ENCODE assay signal across 13 cellular contexts in the genomic region with DNA sequence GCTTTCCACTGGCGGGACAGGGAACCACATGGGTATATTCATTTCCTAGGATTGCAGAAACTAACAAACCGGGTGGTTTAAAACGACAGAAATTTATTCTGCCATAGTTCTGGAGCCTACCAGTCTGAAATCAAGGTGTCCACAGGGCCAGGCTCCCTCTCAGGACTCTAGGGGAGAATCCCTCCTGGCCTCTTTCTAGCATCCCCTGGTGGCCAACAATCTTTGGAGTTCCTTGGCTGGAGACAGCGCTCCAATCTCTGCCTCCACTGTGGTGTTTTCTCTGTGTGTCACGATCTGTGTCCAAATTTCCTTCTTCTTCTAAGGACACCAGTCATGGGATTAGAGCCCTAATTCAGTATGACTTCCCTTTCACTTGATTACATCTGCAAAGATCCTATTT.
DNase-seq lines count a peak whose midpoint lies in the region; ATAC-seq and TF ChIP-seq lines count a peak whose summit lies in the region.
"Had no signal": no experiment of that assay in that cellular context is flagged by ENCODE, and none has a peak within 500 bp of the region (broad histone marks: within the 10 kb centered on the region; RNA-seq: fewer than 3 reads in every experiment).

No MANE protein-coding gene starts in this region.

- H3K36me3 ChIP-seq in GM23338 (ENCODE audit: insufficient read depth): no peaks in the 10 kb centered on the region
- H3K36me3 ChIP-seq: cardiac muscle cell, stomach had no signal

- H3K4me3 Mint-ChIP-seq in GM23338: no peak overlapping the region
- H3K4me3 Mint-ChIP-seq in activated T-cell treated with anti-CD3 and anti-CD28 coated beads, Interleukin-2, amount 50 U/mL, for 72 hours: peak overlapping the region; percentile 27 to 97
- H3K4me3 Mint-ChIP-seq: activated T-helper 1 cell treated with anti-CD3 and anti-CD28 coated beads, Interleukin-12 subunit alpha, Interleukin-12 subunit beta, Interleukin-2, Interleukin-4 antibody, amounts not matched to agents 30 ng/mL and 10 ng/mL and 1 ng/mL, durations not matched to agents 14 hours and 24 hours and 36 hours; nephron had no signal

- peaks cover 8% of the 10 kb centered on the region; the same call in 2 of the 3 replicates for H3K4me1 Mint-ChIP-seq in GM23338
- peaks cover 90% of the 10 kb centered on the region for H3K4me1 Mint-ChIP-seq in activated T-cell treated with anti-CD3 and anti-CD28 coated beads, Interleukin-2, amount 50 U/mL, for 72 hours (ENCODE audit: low read depth)

- no peaks in the 10 kb centered on the region for H3K4me1 ChIP-seq in GM23338 (ENCODE audit: insufficient read depth)

- no peaks in the 10 kb centered on the region for H3K9me2 ChIP-seq in GM23338 (ENCODE audit: insufficient read depth)

- H3K79me2 ChIP-seq in GM23338 (replicated peaks; ENCODE audit: insufficient read depth): no peaks in the 10 kb centered on the region

- no peak for DNase-seq in AG09319 (ENCODE audit: extremely low read depth, low read depth)
- peak; percentile 60 for DNase-seq in GM23338 (ENCODE audit: low spot score)
- no peak for DNase-seq in activated T-cell treated with anti-CD3 and anti-CD28 coated beads, Interleukin-2, amount 50 U/mL, for 72 hours
- DNase-seq in foreskin fibroblast: no peak
- DNase-seq in NCI-H2029 treated with DMSO at 0.1 percent for 48 hours (lab: John Stamatoyannopoulos, UW): no peak
- DNase-seq in dermis blood vessel endothelial cell: no peak
- DNase-seq: hypothalamus, stomach had no signal

- H3K4me2 ChIP-seq in GM23338: no peak overlapping the region

- H3K4me3 ChIP-seq in GM23338: no peak overlapping the region
- H3K4me3 ChIP-seq in foreskin fibroblast (ENCODE audit: low read depth in 1 of 2, low read length in 2 of 2): no peak overlapping the region
- H3K4me3 ChIP-seq: cardiac muscle cell had no signal

- H3K9me3 Mint-ChIP-seq in GM23338: no peaks in the 10 kb centered on the region
- H3K9me3 Mint-ChIP-seq in activated T-cell treated with anti-CD3 and anti-CD28 coated beads, Interleukin-2, amount 50 U/mL, for 72 hours: no peaks in the 10 kb centered on the region
- H3K9me3 Mint-ChIP-seq: activated T-helper 1 cell treated with anti-CD3 and anti-CD28 coated beads, Interleukin-12 subunit alpha, Interleukin-12 subunit beta, Interleukin-2, Interleukin-4 antibody, amounts not matched to agents 30 ng/mL and 10 ng/mL and 1 ng/mL, durations not matched to agents 14 hours and 24 hours and 36 hours; nephron had no signal

- H3K36me3 Mint-ChIP-seq in GM23338 (ENCODE audit: low read depth): no peaks in the 10 kb centered on the region
- peaks cover 0 to 4% of the 10 kb centered on the region in 2 donors for H3K36me3 Mint-ChIP-seq in activated T-cell treated with anti-CD3 and anti-CD28 coated beads, Interleukin-2, amount 50 U/mL, for 72 hours (ENCODE audit: insufficient read depth in 2 of 2)

- ATAC-seq in GM23338 (peak; percentile 77), HG03457 (IDR thresholded peaks at IDR 0.05; ENCODE audit: unreplicated experiment) (no peak)
- ATAC-seq in activated T-cell treated with anti-CD3 and anti-CD28 coated beads, Interleukin-2, amount 50 U/mL, for 72 hours (replicated peaks in 1 of 2): no peak
- ATAC-seq: sciatic nerve had no signal

- no peak overlapping the region for H3K27ac ChIP-seq in GM23338 (ENCODE audit: low read depth)
- H3K27ac ChIP-seq: cardiac muscle cell, stomach had no signal

- no peak overlapping the region for H2AFZ ChIP-seq in GM23338

- no peaks in the 10 kb centered on the region for H3K27me3 ChIP-seq in GM23338 (ENCODE audit: insufficient read depth)
- H3K27me3 ChIP-seq: stomach had no signal

- H3K27me3 Mint-ChIP-seq in GM23338 (ENCODE audit: insufficient read depth, low read depth, poor library complexity): no peaks in the 10 kb centered on the region
- H3K27me3 Mint-ChIP-seq in activated T-cell treated with anti-CD3 and anti-CD28 coated beads, Interleukin-2, amount 50 U/mL, for 72 hours (ENCODE audit: low read depth): no peaks in the 10 kb centered on the region

- TF ChIP-seq CTCF in AG09319 (IDR thresholded peaks at IDR 0.05; ENCODE audit: low read depth, low read length) (peak; percentile 5), GM23338 (conservative IDR thresholded peaks at IDR 0.05; ENCODE audit: low read depth in 2 of 2) (peak; percentile 52 to 69), foreskin fibroblast (IDR thresholded peaks at IDR 0.05; ENCODE audit: low read depth, low read length) (peak; percentile 17)

- no peaks in the 10 kb centered on the region for H3F3A ChIP-seq in GM23338 (replicated peaks; ENCODE audit: low read depth)

- H4K20me1 ChIP-seq in GM23338 (replicated peaks; ENCODE audit: insufficient read depth): no peaks in the 10 kb centered on the region

- H3K27ac Mint-ChIP-seq in GM23338: no peak overlapping the region
- H3K27ac Mint-ChIP-seq in activated T-cell treated with anti-CD3 and anti-CD28 coated beads, Interleukin-2, amount 50 U/mL, for 72 hours: no peak overlapping the region
- H3K27ac Mint-ChIP-seq: activated T-helper 1 cell treated with anti-CD3 and anti-CD28 coated beads, Interleukin-12 subunit alpha, Interleukin-12 subunit beta, Interleukin-2, Interleukin-4 antibody, amounts not matched to agents 30 ng/mL and 10 ng/mL and 1 ng/mL, durations not matched to agents 14 hours and 24 hours and 36 hours; nephron had no signal

TF ChIP-seq in GM23338, 12 proteins besides CTCF, POLR2A, EP300 and RAD21 (continues in another document):
- no peak for TF ChIP-seq ZNF462 (CRISPR knock-in tag; IDR thresholded peaks at IDR 0.05)
- no peak for TF ChIP-seq JUNB (IDR thresholded peaks at IDR 0.05; ENCODE audit: unreplicated experiment)
- TF ChIP-seq, protein P1, sequence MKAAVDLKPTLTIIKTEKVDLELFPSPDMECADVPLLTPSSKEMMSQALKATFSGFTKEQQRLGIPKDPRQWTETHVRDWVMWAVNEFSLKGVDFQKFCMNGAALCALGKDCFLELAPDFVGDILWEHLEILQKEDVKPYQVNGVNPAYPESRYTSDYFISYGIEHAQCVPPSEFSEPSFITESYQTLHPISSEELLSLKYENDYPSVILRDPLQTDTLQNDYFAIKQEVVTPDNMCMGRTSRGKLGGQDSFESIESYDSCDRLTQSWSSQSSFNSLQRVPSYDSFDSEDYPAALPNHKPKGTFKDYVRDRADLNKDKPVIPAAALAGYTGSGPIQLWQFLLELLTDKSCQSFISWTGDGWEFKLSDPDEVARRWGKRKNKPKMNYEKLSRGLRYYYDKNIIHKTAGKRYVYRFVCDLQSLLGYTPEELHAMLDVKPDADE (IDR thresholded peaks at IDR 0.05): no peak

Comparison
In these comparisons a context has a peak if more than half of its experiments do, and no peak if none do; other contexts are left out.
1. CTCF ChIP-seq: peak in every context shown above with its lines; median percentile 60 in GM23338; 17 in foreskin fibroblast; 5 in AG09319.